Comparison of ENCODE assay signal across 1 cellular context in the genomic region with DNA sequence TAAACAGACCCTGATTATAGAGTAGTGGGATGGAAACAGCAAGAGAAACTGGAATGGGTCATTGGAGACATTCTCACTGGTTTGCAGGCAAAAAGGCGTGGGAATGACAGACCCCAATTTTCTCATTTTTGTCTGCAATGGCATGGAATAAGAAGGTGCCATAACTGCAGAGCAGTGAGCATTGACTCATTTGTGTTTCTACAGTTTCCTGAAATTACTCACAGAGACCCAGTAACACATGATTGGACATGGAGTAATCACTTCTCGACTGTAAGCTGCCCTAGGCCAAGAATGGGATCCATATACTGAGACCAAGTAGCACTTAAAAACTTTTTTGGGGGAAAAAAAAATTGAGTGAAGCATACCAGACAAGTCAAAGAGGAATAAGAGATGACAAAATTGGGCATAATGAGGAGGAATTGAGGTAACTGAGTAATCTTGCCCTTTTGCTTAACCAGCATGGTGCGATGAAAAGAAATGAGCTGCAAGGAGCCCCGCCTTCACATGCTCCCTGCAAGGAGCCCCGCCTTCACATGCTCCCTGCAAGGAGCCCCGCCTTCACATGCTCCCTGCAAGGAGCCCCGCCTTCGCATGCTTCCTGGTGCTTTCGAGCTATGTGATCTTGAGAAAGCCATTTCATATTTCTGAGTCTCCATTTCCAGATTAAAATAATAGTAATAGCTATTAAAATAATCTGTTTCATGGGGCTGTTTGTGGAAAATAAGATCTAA.
TF ChIP-seq lines count a peak whose summit lies in the region.

No MANE protein-coding gene starts in this region.

TF ChIP-seq in SK-N-SH, 30 proteins besides CTCF, POLR2A, EP300 and RAD21 (continued from another document):
- TF ChIP-seq, protein P1, sequence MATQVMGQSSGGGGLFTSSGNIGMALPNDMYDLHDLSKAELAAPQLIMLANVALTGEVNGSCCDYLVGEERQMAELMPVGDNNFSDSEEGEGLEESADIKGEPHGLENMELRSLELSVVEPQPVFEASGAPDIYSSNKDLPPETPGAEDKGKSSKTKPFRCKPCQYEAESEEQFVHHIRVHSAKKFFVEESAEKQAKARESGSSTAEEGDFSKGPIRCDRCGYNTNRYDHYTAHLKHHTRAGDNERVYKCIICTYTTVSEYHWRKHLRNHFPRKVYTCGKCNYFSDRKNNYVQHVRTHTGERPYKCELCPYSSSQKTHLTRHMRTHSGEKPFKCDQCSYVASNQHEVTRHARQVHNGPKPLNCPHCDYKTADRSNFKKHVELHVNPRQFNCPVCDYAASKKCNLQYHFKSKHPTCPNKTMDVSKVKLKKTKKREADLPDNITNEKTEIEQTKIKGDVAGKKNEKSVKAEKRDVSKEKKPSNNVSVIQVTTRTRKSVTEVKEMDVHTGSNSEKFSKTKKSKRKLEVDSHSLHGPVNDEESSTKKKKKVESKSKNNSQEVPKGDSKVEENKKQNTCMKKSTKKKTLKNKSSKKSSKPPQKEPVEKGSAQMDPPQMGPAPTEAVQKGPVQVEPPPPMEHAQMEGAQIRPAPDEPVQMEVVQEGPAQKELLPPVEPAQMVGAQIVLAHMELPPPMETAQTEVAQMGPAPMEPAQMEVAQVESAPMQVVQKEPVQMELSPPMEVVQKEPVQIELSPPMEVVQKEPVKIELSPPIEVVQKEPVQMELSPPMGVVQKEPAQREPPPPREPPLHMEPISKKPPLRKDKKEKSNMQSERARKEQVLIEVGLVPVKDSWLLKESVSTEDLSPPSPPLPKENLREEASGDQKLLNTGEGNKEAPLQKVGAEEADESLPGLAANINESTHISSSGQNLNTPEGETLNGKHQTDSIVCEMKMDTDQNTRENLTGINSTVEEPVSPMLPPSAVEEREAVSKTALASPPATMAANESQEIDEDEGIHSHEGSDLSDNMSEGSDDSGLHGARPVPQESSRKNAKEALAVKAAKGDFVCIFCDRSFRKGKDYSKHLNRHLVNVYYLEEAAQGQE (IDR thresholded peaks at IDR 0.05; ENCODE audit: low read depth, low read length) = no peak
- TF ChIP-seq TCF12 (IDR thresholded peaks at IDR 0.05) (no peak), CHD2 (IDR thresholded peaks at IDR 0.05; ENCODE audit: low read length, partially characterized antibody) (no peak), POLR2AphosphoS5 (IDR thresholded peaks at IDR 0.05; ENCODE audit: low read depth, low read length) (no peak), SMC3 (IDR thresholded peaks at IDR 0.05; ENCODE audit: low read depth, low read length) (no peak)
- TF ChIP-seq, protein P2, sequence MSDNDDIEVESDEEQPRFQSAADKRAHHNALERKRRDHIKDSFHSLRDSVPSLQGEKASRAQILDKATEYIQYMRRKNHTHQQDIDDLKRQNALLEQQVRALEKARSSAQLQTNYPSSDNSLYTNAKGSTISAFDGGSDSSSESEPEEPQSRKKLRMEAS (IDR thresholded peaks at IDR 0.05; ENCODE audit: low read depth) = no peak
- TF ChIP-seq, protein P3, sequence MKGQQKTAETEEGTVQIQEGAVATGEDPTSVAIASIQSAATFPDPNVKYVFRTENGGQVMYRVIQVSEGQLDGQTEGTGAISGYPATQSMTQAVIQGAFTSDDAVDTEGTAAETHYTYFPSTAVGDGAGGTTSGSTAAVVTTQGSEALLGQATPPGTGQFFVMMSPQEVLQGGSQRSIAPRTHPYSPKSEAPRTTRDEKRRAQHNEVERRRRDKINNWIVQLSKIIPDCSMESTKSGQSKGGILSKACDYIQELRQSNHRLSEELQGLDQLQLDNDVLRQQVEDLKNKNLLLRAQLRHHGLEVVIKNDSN (IDR thresholded peaks at IDR 0.05; ENCODE audit: borderline replicate concordance, low read depth) = no peak
